8 cellular contexts compared by ENCODE assay signal in the genomic region with DNA sequence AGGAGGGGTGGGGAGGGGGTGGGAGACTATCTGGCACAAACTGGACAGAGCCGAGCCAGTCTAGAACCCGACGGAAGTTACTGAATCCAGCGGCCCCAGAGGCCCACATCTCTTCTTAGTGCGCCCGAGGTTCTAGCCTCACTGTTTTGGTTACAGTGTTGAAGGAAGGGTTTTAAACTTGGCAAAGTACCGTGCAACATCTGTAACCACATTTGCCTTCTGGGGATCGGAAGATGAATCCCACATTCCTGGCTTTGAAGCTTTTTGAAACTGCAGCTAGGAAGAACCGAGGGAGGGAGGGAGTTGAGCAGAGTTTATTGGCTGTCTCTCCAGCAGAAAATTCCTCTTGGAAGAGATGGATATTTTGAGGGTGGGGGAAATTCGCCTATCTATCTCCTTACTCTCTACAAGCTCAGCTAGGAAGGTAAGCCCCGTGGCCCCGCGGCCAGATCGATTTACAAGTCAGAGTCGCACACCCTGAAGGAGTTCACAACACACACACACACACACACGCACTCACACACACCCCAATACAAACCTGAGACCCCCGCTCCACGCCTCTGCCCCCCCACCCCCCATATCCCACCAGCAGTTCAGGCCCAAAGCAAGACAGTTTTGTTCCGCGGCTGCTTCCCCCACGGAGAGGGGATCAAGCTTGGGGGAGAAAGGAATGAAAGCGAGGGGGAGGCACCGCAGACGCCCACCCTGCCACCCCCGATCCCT. TPM values are rescaled to one million over a fixed set of nuclear protein-coding genes. Genes with fewer than 3 reads are reported as not detected.
DNase-seq lines count a peak whose midpoint lies in the region; ATAC-seq and TF ChIP-seq lines count a peak whose summit lies in the region.

No MANE protein-coding gene starts in this region.

- peak overlapping the region; percentile 75 for H3K4me3 ChIP-seq in fibroblast of mammary gland (ENCODE audit: control insufficient read depth, low read depth, low read length)

- intact Hi-C loops in activated CD8-positive, alpha-beta T cell treated with anti-CD3 and anti-CD28 coated beads for 36 hours (cut with micrococcal nuclease), result loop anchor here (5.0 kb wide), 1 partner anchor 93 kb away; no protein-coding TSS in a partner anchor
- intact Hi-C loops in natural killer cell (cut with micrococcal nuclease), result no loop called here

- H3K9me3 Mint-ChIP-seq in activated CD8-positive, alpha-beta T cell treated with anti-CD3 and anti-CD28 coated beads for 36 hours, result no peaks in the 10 kb centered on the region
- no peaks in the 10 kb centered on the region for H3K9me3 Mint-ChIP-seq in natural killer cell

- TF ChIP-seq CTCF in activated CD8-positive, alpha-beta T cell treated with anti-CD3 and anti-CD28 coated beads for 36 hours (IDR thresholded peaks at IDR 0.05), result no peak
- no peak for TF ChIP-seq CTCF in fibroblast of mammary gland (conservative IDR thresholded peaks at IDR 0.05; ENCODE audit: control insufficient read depth, insufficient read depth, low read depth, low read length)
- TF ChIP-seq CTCF in natural killer cell (IDR thresholded peaks at IDR 0.05), result no peak

- peak overlapping the region; percentile 79 for H3K4me3 Mint-ChIP-seq in activated CD8-positive, alpha-beta T cell treated with anti-CD3 and anti-CD28 coated beads for 36 hours
- peak overlapping the region; percentile 93 for H3K4me3 Mint-ChIP-seq in natural killer cell

- H3K36me3 Mint-ChIP-seq in activated CD8-positive, alpha-beta T cell treated with anti-CD3 and anti-CD28 coated beads for 36 hours (ENCODE audit: low read depth), result no peaks in the 10 kb centered on the region
- H3K36me3 Mint-ChIP-seq in natural killer cell, result no peaks in the 10 kb centered on the region

- peak overlapping the region; percentile 86 for H3K27ac Mint-ChIP-seq in activated CD8-positive, alpha-beta T cell treated with anti-CD3 and anti-CD28 coated beads for 36 hours
- peak overlapping the region; percentile 46 to 86 for H3K27ac Mint-ChIP-seq in natural killer cell

- CTCF ChIA-PET in activated CD8-positive, alpha-beta T cell treated with anti-CD3 and anti-CD28 coated beads for 36 hours (lab: Charles Lee), result interaction anchor here (0.7 to 2.9 kb wide), 5 partner anchors 21 to 94 kb away, joined by 4 to 15 read pairs (median 10); no protein-coding TSS in a partner anchor

- POLR2A ChIA-PET in activated CD8-positive, alpha-beta T cell treated with anti-CD3 and anti-CD28 coated beads for 36 hours (lab: Charles Lee), result interaction anchor here (0.9 to 3.4 kb wide), 7 partner anchors 8 to 381 kb away, joined by 3 to 36 read pairs (median 4); no protein-coding TSS in a partner anchor

- DNase-seq in DMS114 treated with DMSO at 0.1 percent for 48 hours (lab: John Stamatoyannopoulos, UW; ENCODE audit: unreplicated experiment) (peak; percentile 2), LHCN-M2 (ENCODE audit: low read depth) (peak; percentile 87), fibroblast of mammary gland (ENCODE audit: low read depth) (peak; percentile 95), natural killer cell (no peak), NCI-H1436 (lab: John Stamatoyannopoulos, UW) (no peak)
- DNase-seq in activated CD8-positive, alpha-beta T cell treated with anti-CD3 and anti-CD28 coated beads for 36 hours, result peak; percentile 34

- no peaks in the 10 kb centered on the region for H3K27me3 Mint-ChIP-seq in activated CD8-positive, alpha-beta T cell treated with anti-CD3 and anti-CD28 coated beads for 36 hours
- H3K27me3 Mint-ChIP-seq in natural killer cell (ENCODE audit: low read depth in 2 of 2), result no peaks in the 10 kb centered on the region

- ATAC-seq in activated CD8-positive, alpha-beta T cell treated with anti-CD3 and anti-CD28 coated beads for 36 hours, result no peak
- ATAC-seq in natural killer cell, result no peak
- no peak for ATAC-seq in HG03354 (IDR thresholded peaks at IDR 0.05; ENCODE audit: poor library complexity, severe bottlenecking, unreplicated experiment)
- no peak for ATAC-seq in HG02973 (IDR thresholded peaks at IDR 0.05; ENCODE audit: unreplicated experiment)

- H3K4me1 Mint-ChIP-seq in activated CD8-positive, alpha-beta T cell treated with anti-CD3 and anti-CD28 coated beads for 36 hours (ENCODE audit: low read depth), result peaks cover 54% of the 10 kb centered on the region
- peaks cover 14 to 20% of the 10 kb centered on the region in 2 donors for H3K4me1 Mint-ChIP-seq in natural killer cell

RNA-seq across cellular contexts. Expression of a gene that starts 1.0 kb away (rescaled TPM):
- total RNA-seq in LHCN-M2 (2014; rRNA removed), result 19.7 and 30.3 TPM in 2 replicates
- polyA plus RNA-seq in LHCN-M2 (2012), result 21.5 TPM
- 10 to 100 TPM in 1 of 2 experiments, 1 to 10 TPM in 1; 8.3 to 10.1 TPM for total RNA-seq in activated CD8-positive, alpha-beta T cell treated with anti-CD3 and anti-CD28 coated beads for 36 hours
- 1 to 10 TPM; 3.3 to 6.9 (median 6.1) TPM for total RNA-seq in natural killer cell

Comparison
In these comparisons a context has a peak if more than half of its experiments do, and no peak if none do; other contexts are left out.
1. DNase-seq: peak in DMS114 treated with DMSO at 0.1 percent for 48 hours (single experiment), LHCN-M2 (single experiment), activated CD8-positive, alpha-beta T cell treated with anti-CD3 and anti-CD28 coated beads for 36 hours (single experiment) and fibroblast of mammary gland (single experiment); none in natural killer cell (single experiment) and NCI-H1436 (single experiment).